ENCODE assay signal across 9 cellular contexts in the genomic region with DNA sequence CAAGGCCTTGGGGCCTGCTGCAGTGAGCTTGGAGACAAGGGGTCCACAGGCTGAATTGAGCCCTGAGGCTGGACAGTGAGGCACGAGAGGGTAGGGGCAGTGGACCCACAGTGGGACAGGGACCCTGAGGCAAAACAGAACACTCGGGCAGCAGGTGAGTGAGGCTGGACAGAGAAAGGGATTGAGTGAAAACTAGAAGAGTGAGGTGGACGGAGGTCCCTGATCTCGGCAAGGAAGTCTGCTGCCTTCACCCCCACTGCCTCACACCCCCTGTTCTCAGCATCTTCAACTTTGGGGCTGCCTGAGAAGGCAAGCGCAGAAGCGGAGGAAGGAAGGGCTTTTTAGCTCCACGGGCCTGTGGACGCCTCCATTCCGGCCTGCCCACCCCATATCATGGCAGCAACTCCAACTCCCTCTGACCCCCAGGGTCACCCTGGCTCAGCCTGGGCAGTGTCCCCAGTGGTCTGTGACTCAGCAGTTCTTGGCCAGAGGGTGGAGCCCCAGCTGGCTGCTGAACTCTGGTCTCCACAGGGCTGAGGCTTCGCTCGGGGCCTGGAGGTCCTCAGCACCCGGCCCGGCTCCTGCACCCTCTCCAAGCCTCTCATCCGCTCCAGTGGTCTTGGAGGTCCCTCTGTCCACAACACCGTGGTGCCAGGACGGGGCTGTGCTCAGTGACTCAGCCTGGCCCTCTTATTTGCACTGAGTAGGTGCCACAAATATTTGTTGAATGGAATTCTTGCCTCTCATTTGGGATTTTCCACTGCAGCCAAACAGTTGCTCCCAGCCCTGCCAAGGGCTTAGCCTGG.
DNase-seq lines count a peak whose midpoint lies in the region; FAIRE-seq and TF ChIP-seq lines count a peak whose summit lies in the region.
"Had no signal": no experiment of that assay in that cellular context is flagged by ENCODE, and none has a peak within 500 bp of the region (broad histone marks: within the 10 kb centered on the region; RNA-seq: fewer than 3 reads in every experiment).

No MANE protein-coding gene starts in this region.

- H3K27me3 ChIP-seq in ascending aorta (no peaks in the 10 kb centered on the region), testis (no peaks in the 10 kb centered on the region)

- TF ChIP-seq POLR2A in testis (IDR thresholded peaks at IDR 0.05), result no peak

- H3K4me3 ChIP-seq in ascending aorta (no peak overlapping the region), kidney (ENCODE audit: low read length in 2 of 2) (no peak overlapping the region), testis (no peak overlapping the region)

- no peak for TF ChIP-seq CTCF in ascending aorta (IDR thresholded peaks at IDR 0.05)
- TF ChIP-seq CTCF in kidney (IDR thresholded peaks at IDR 0.05; ENCODE audit: borderline replicate concordance, extremely low read depth, insufficient read depth), result no peak
- no peak for TF ChIP-seq CTCF in testis (IDR thresholded peaks at IDR 0.05)

- H3K27ac ChIP-seq in ascending aorta (peak overlapping the region; percentile 83 to 94), kidney (ENCODE audit: low read depth in 2 of 2, low read length in 2 of 2) (no peak overlapping the region), testis (no peak overlapping the region)

- intact Hi-C loops in ascending aorta (cut with DNase I), result loop anchor here (2.0 kb wide), 2 partner anchors 41 to 87 kb away; a partner anchor contains a TSS
- intact Hi-C loops in kidney (cut with DNase I), result no loop called here
- intact Hi-C loops in testis (cut with DNase I; ENCODE audit: low total_unique reads), result no loop called here

- no peaks in the 10 kb centered on the region for H3K36me3 Mint-ChIP-seq in T-helper 2 cell treated with Interferon-gamma antibody and Interleukin-4, amounts not matched to agents 5 μg/mL and 100 μg/mL, for 36 hours (ENCODE audit: low read depth)

- H3K4me3 Mint-ChIP-seq in T-helper 2 cell treated with Interferon-gamma antibody and Interleukin-4, amounts not matched to agents 5 μg/mL and 100 μg/mL, for 36 hours, result no peak overlapping the region

- no peaks in the 10 kb centered on the region for H3K27me3 Mint-ChIP-seq in T-helper 2 cell treated with Interferon-gamma antibody and Interleukin-4, amounts not matched to agents 5 μg/mL and 100 μg/mL, for 36 hours (ENCODE audit: low read depth)

- 72 to 77% methylated on average over 9 to 16 of the region's 16 CpGs for WGBS in testis, 2 donors

- H3K4me1 ChIP-seq in ascending aorta, result peaks cover 22 to 54% of the 10 kb centered on the region in 2 donors
- peaks cover 2 to 7% of the 10 kb centered on the region in 2 donors for H3K4me1 ChIP-seq in kidney (ENCODE audit: control insufficient read depth in 1 of 2, insufficient read depth in 1 of 2, low read depth in 1 of 2, low read length in 2 of 2)
- peaks cover 14% of the 10 kb centered on the region for H3K4me1 ChIP-seq in testis

- DNase-seq in T-helper 2 cell treated with Interferon-gamma antibody and Interleukin-4, amounts not matched to agents 5 μg/mL and 100 μg/mL, for 36 hours (ENCODE audit: low spot score), result no peak
- no peak for DNase-seq in T-helper 2 cell
- peak in 1 of 2 donors; percentile 86 for DNase-seq in ascending aorta (ENCODE audit: low spot score in 2 of 2)
- peak; percentile 89 for DNase-seq in kidney
- peak; percentile 47 for DNase-seq in testis
- DNase-seq in NCI-H2029 treated with DMSO at 0.1 percent for 48 hours (lab: John Stamatoyannopoulos, UW), result no peak
- no peak for DNase-seq in hippocampal formation (lab: John Stamatoyannopoulos, UW)
- DNase-seq in ureter (ENCODE audit: low spot score), result no peak
- DNase-seq: stimulated activated CD4-positive, alpha-beta T cell treated with anti-CD3 and anti-CD28 coated beads, Interleukin-4, amount 100 ng/mL, for 24 hours had no signal

- peaks cover 49% of the 10 kb centered on the region for H3K4me1 Mint-ChIP-seq in T-helper 2 cell treated with Interferon-gamma antibody and Interleukin-4, amounts not matched to agents 5 μg/mL and 100 μg/mL, for 36 hours (ENCODE audit: low read depth)

- H3K36me3 ChIP-seq in ascending aorta (no peaks in the 10 kb centered on the region), kidney (ENCODE audit: control insufficient read depth in 1 of 2, insufficient read depth in 2 of 2, low read length in 2 of 2) (no peaks in the 10 kb centered on the region), testis (ENCODE audit: low read depth, missing control alignments) (no peaks in the 10 kb centered on the region)

- H3K9me3 ChIP-seq in ascending aorta (no peaks in the 10 kb centered on the region), kidney (ENCODE audit: control insufficient read depth in 1 of 2, low read length in 2 of 2) (no peaks in the 10 kb centered on the region), testis (no peaks in the 10 kb centered on the region)

- H3K9ac ChIP-seq in kidney (ENCODE audit: low read length in 2 of 2), result no peak overlapping the region

- no peaks in the 10 kb centered on the region for H3K9me3 Mint-ChIP-seq in T-helper 2 cell treated with Interferon-gamma antibody and Interleukin-4, amounts not matched to agents 5 μg/mL and 100 μg/mL, for 36 hours

- FAIRE-seq in kidney (lab: Jason Lieb, UNC), result no peak

- H3K27ac Mint-ChIP-seq in T-helper 2 cell treated with Interferon-gamma antibody and Interleukin-4, amounts not matched to agents 5 μg/mL and 100 μg/mL, for 36 hours, result peak overlapping the region; percentile 66

Comparison
In these comparisons a context has a peak if more than half of its experiments do, and no peak if none do; other contexts are left out.
1. DNase-seq: peak in kidney (single experiment) and testis (single experiment); none in T-helper 2 cell treated with Interferon-gamma antibody and Interleukin-4, amounts not matched to agents 5 μg/mL and 100 μg/mL, for 36 hours (single experiment), T-helper 2 cell (0 of 5), NCI-H2029 treated with DMSO at 0.1 percent for 48 hours (single experiment), hippocampal formation (0 of 2) and ureter (single experiment).
2. H3K27ac ChIP-seq: peak in ascending aorta (2 of 2); none in kidney (0 of 2) and testis (0 of 2).